Comparison of ENCODE assay signal across 15 cellular contexts in the genomic region with DNA sequence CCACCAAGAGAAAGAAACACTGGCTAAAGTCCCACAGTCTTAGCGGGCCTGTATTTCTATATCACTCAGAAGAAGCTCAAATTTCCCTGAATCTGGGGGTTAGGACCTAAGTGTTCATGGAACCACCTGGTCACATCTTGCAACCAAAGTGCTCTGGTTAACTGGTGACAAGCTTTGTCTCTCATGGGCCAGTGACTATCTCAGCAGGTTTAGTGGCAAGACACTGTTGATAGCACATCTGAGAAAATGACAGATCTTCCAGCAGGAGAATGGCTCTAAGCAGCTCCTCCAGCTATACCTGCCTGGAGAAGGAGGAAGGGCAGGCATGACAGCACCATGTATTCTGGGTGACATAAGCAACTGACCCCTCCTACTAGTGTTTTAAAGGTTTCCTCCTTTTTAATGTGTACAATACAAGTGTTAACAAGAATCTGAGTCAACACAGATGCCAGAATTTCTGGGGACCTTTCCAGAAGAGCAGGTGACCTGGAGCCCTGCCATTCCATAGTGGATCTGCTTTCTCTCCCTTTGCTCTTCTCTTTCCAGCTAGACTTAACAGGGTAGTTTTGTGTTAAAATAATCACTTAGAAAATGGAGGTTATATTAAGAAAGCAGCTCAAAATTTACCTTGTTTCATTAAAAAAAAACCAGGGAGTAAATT. TPM values are rescaled to one million over a fixed set of nuclear protein-coding genes. Genes with fewer than 3 reads are reported as not detected.
A peak's percentile ranks its signal among the peaks of the same experiment; 100 is the strongest.
DNase-seq lines count a peak whose midpoint lies in the region; ATAC-seq and TF ChIP-seq lines count a peak whose summit lies in the region.
"Had no signal": no experiment of that assay in that cellular context is flagged by ENCODE, and none has a peak within 500 bp of the region (broad histone marks: within the 10 kb centered on the region; RNA-seq: fewer than 3 reads in every experiment).

No MANE protein-coding gene starts in this region.

- intact Hi-C loops in mucosa of descending colon (cut with DNase I, micrococcal nuclease): no loop called here

- peak; percentile 59 for ATAC-seq in mucosa of descending colon
- ATAC-seq: CD8-positive, alpha-beta T cell; Panc1 had no signal

- H3K9me3 ChIP-seq in mucosa of descending colon (no peaks in the 10 kb centered on the region), HAP-1 (no peaks in the 10 kb centered on the region)
- H3K9me3 ChIP-seq: BE2C had no signal

- H3K4me3 ChIP-seq in LNCaP clone FGC (ENCODE audit: low read depth, low read length) (no peak overlapping the region), mucosa of descending colon (no peak overlapping the region), HAP-1 (no peak overlapping the region)

- H3K27ac ChIP-seq in epithelial cell of prostate: no peak overlapping the region
- H3K27ac ChIP-seq: KMS-11 had no signal

- TF ChIP-seq CTCF in LNCaP clone FGC (IDR thresholded peaks at IDR 0.05; ENCODE audit: control insufficient read depth, extremely low read depth, insufficient read depth) (no peak), mucosa of descending colon (IDR thresholded peaks at IDR 0.05) (no peak)

- H3K4me1 ChIP-seq in mucosa of descending colon (ENCODE audit: low read depth) (no peaks in the 10 kb centered on the region), HAP-1 (no peaks in the 10 kb centered on the region)
- H3K4me1 ChIP-seq: BE2C had no signal

- no peaks in the 10 kb centered on the region for H3K27me3 ChIP-seq in HAP-1 (ENCODE audit: low read depth)
- H3K27me3 ChIP-seq: BE2C had no signal

- in situ Hi-C loops in HAP-1 (cut with MboI; ENCODE audit: low sequenced_read_pairs): no loop called here
- in situ Hi-C loops in KBM-7 (cut with MboI; ENCODE audit: low pct_unique_long_range_greater_than_20kb, low sequenced_read_pairs): no loop called here

- H3K36me3 ChIP-seq in mucosa of descending colon (ENCODE audit: low read depth) (no peaks in the 10 kb centered on the region), HAP-1 (replicated peaks) (no peaks in the 10 kb centered on the region)
- H3K36me3 ChIP-seq: BE2C had no signal

- peak; percentile 78 for DNase-seq in LNCaP clone FGC (ENCODE audit: low read depth)
- DNase-seq in NCI-H446 treated with DMSO at 0.1 percent for 48 hours (lab: John Stamatoyannopoulos, UW): peak; percentile 75
- DNase-seq in epithelial cell of prostate (ENCODE audit: low read depth, low spot score): peak; percentile 18
- DNase-seq in mucosa of descending colon: no peak
- no peak for DNase-seq in HAP-1 (ENCODE audit: low spot score in 2 of 2)
- no peak for DNase-seq in KBM-7
- no peak for DNase-seq in LoVo (ENCODE audit: low spot score)
- no peak for DNase-seq in stimulated activated CD4-positive, alpha-beta T cell treated with anti-CD3 and anti-CD28 coated beads, Interleukin-12 subunit alpha, Interleukin-12 subunit beta, amount 100 ng/mL, for 4 hours
- DNase-seq: BE2C; CD8-positive, alpha-beta T cell; HFFc6; NCI-H2227 treated with DMSO at 0.1 percent for 48 hours; NCI-H774 had no signal

RNA-seq across cellular contexts. Expression of gene QRFPR, which starts 17.3 kb away (rescaled TPM):
- not detected for total RNA-seq in mucosa of descending colon
- total RNA-seq: CD8-positive, alpha-beta T cell; HFFc6 had no signal

Comparison
In these comparisons a context has a peak if more than half of its experiments do, and no peak if none do; other contexts are left out.
1. DNase-seq: peak in LNCaP clone FGC (single experiment), NCI-H446 treated with DMSO at 0.1 percent for 48 hours (single experiment) and epithelial cell of prostate (single experiment); none in mucosa of descending colon (0 of 3), HAP-1 (0 of 2), KBM-7 (single experiment), LoVo (single experiment) and stimulated activated CD4-positive, alpha-beta T cell treated with anti-CD3 and anti-CD28 coated beads, Interleukin-12 subunit alpha, Interleukin-12 subunit beta, amount 100 ng/mL, for 4 hours (single experiment).